Comparison of ENCODE assay signal across 21 cellular contexts in the genomic region with DNA sequence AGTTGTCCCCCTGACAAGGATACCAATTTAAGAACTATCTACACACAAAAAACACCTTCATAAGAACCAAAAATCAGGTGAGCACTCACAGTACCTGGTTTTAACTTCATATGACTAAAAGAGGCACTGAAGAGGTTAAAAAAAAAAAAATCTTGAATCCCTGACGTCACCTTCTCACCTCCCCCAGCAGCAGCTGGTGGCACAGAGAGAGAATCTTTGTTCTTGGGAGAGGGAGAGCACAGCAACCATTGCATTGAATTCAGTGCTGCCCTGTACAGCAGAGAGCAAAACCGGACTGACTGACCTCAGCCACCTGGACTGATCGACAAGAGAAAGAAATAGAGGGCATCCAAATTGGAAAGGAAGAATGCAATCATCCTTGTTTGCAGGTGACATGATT.
A peak's percentile ranks its signal among the peaks of the same experiment; 100 is the strongest.
DNase-seq lines count a peak whose midpoint lies in the region; ATAC-seq and TF ChIP-seq lines count a peak whose summit lies in the region.
"Had no signal": no experiment of that assay in that cellular context is flagged by ENCODE, and none has a peak within 500 bp of the region (broad histone marks: within the 10 kb centered on the region; RNA-seq: fewer than 3 reads in every experiment).

No MANE protein-coding gene starts in this region.

- no peak overlapping the region for H3K4me2 ChIP-seq in H9 (ENCODE audit: insufficient read depth, insufficient read length, low read length)
- H3K4me2 ChIP-seq: SK-N-SH had no signal

- TF ChIP-seq CTCF in H9 (conservative IDR thresholded peaks at IDR 0.05): no peak

- H3K4me3 Mint-ChIP-seq in H9: no peak overlapping the region; a peak in 1 of 5 replicates
- H3K4me3 Mint-ChIP-seq: CD4-positive, alpha-beta memory T cell; naive thymus-derived CD4-positive, alpha-beta T cell; stimulated activated naive B cell treated with anti-CD40 and anti-IgM and Interleukin-4, amounts not matched to agents 10 μg/mL and 1 μg/mL and 100 μg/mL, for 72 hours had no signal

- no peaks in the 10 kb centered on the region; a peak in 1 of 7 replicates for H3K36me3 Mint-ChIP-seq in H9 (ENCODE audit: insufficient read depth in 1 of 3, low read depth in 3 of 3)
- H3K36me3 Mint-ChIP-seq: brain; CD4-positive, alpha-beta memory T cell; naive thymus-derived CD4-positive, alpha-beta T cell; stimulated activated naive B cell treated with anti-CD40 and anti-IgM and Interleukin-4, amounts not matched to agents 10 μg/mL and 1 μg/mL and 100 μg/mL, for 72 hours had no signal

- H4K20me1 ChIP-seq in H9 (ENCODE audit: control insufficient read depth, insufficient read depth, insufficient read length): no peaks in the 10 kb centered on the region

- no peak overlapping the region for H2BK120ac ChIP-seq in H9 (ENCODE audit: low read depth, low read length, poor library complexity, severe bottlenecking)

- H4K8ac ChIP-seq in H9 (replicated peaks; ENCODE audit: insufficient read length, low read depth, low read length): no peak overlapping the region

- DNase-seq in Ammon's horn (ENCODE audit: low spot score) (peak; percentile 4), H9 (peak; percentile 29), OCI-M1 (lab: John Stamatoyannopoulos, UW) (peak; percentile 6), iPS-NIHi11 (ENCODE audit: low spot score) (peak; percentile 18), T-helper 9 cell (no peak), cortex of kidney (lab: John Stamatoyannopoulos, UW) (no peak)
- DNase-seq in activated effector memory CD4-positive, alpha-beta T cell treated with Interleukin-2 at 50 U/mL for 16 hours: no peak
- DNase-seq: activated CD4-positive, alpha-beta T cell treated with anti-CD3 and anti-CD28 coated beads for 1 hour; CD4-positive, alpha-beta memory T cell; colonic mucosa; mammary epithelial cell; naive thymus-derived CD4-positive, alpha-beta T cell; NCI-H1092; pancreas; sigmoid colon; SK-N-SH; stimulated activated naive B cell treated with anti-CD40 and anti-IgM and Interleukin-4, amounts not matched to agents 10 μg/mL and 1 μg/mL and 100 μg/mL, for 72 hours had no signal

- H3K27ac Mint-ChIP-seq in H9: peak overlapping the region in 2 of 3 experiments; percentile 49 to 81; a peak in 5 of 7 replicates
- H3K27ac Mint-ChIP-seq: activated T-helper 2 cell treated with anti-CD3 and anti-CD28 coated beads, Interferon-gamma antibody, Interleukin-2, Interleukin-4, amounts not matched to agents 10 μg/mL and 5 μg/mL and 100 μg/mL, durations not matched to agents 14 hours and 24 hours and 36 hours; CD4-positive, alpha-beta memory T cell; naive thymus-derived CD4-positive, alpha-beta T cell; stimulated activated naive B cell treated with anti-CD40 and anti-IgM and Interleukin-4, amounts not matched to agents 10 μg/mL and 1 μg/mL and 100 μg/mL, for 72 hours had no signal

- H3K27ac ChIP-seq in H9 (ENCODE audit: insufficient read length, low read depth, low read length): no peak overlapping the region
- H3K27ac ChIP-seq: colonic mucosa, pancreas, sigmoid colon had no signal

- H3K79me1 ChIP-seq in H9 (ENCODE audit: insufficient read depth, low read depth, low read length, poor library complexity, severe bottlenecking): no peaks in the 10 kb centered on the region

- H3K23ac ChIP-seq in H9 (ENCODE audit: insufficient read length, low read depth, low read length): no peak overlapping the region

- peaks cover 0 to under 1% of the 10 kb centered on the region in 2 experiments; a peak in 1 of 5 replicates for H3K9me3 Mint-ChIP-seq in H9
- H3K9me3 Mint-ChIP-seq: activated T-helper 2 cell treated with anti-CD3 and anti-CD28 coated beads, Interferon-gamma antibody, Interleukin-2, Interleukin-4, amounts not matched to agents 10 μg/mL and 5 μg/mL and 100 μg/mL, durations not matched to agents 14 hours and 24 hours and 36 hours; stimulated activated naive B cell treated with anti-CD40 and anti-IgM and Interleukin-4, amounts not matched to agents 10 μg/mL and 1 μg/mL and 100 μg/mL, for 72 hours had no signal

- no CpG with 5 or more reads among the region's 3 CpGs for WGBS in H9 (ENCODE audit: extremely low coverage, insufficient read length, low lambda C conversion rate)

- H2BK5ac ChIP-seq in H9 (ENCODE audit: insufficient read length, low read length): no peak overlapping the region

- no peaks in the 10 kb centered on the region for H3K79me2 ChIP-seq in H9 (ENCODE audit: insufficient read depth, low read length)

- H3K4me1 ChIP-seq in H9 (ENCODE audit: insufficient read depth, low read length): no peaks in the 10 kb centered on the region
- H3K4me1 ChIP-seq: colonic mucosa, pancreas, sigmoid colon had no signal

- no peak overlapping the region for H2BK12ac ChIP-seq in H9 (ENCODE audit: insufficient read length, low read depth, low read length)

- no peak overlapping the region for H4K91ac ChIP-seq in H9 (ENCODE audit: insufficient read length, low read depth, low read length)

- H3K4me1 Mint-ChIP-seq in H9: peaks cover 5 to 12% of the 10 kb centered on the region in 2 experiments
- H3K4me1 Mint-ChIP-seq: CD4-positive, alpha-beta memory T cell; naive thymus-derived CD4-positive, alpha-beta T cell; stimulated activated naive B cell treated with anti-CD40 and anti-IgM and Interleukin-4, amounts not matched to agents 10 μg/mL and 1 μg/mL and 100 μg/mL, for 72 hours had no signal

- peaks cover 1% of the 10 kb centered on the region; the same call in 1 of the 2 replicates for H3K27me3 Mint-ChIP-seq in H9 (ENCODE audit: low read depth)
- H3K27me3 Mint-ChIP-seq: CD4-positive, alpha-beta memory T cell; naive thymus-derived CD4-positive, alpha-beta T cell; stimulated activated naive B cell treated with anti-CD40 and anti-IgM and Interleukin-4, amounts not matched to agents 10 μg/mL and 1 μg/mL and 100 μg/mL, for 72 hours had no signal

- no peak overlapping the region for H2AK5ac ChIP-seq in H9 (ENCODE audit: insufficient read length, low read length)

- H2BK15ac ChIP-seq in H9 (ENCODE audit: low read depth, low read length): no peak overlapping the region

- H3K27me3 ChIP-seq in H9 (ENCODE audit: insufficient read depth, low read length): no peaks in the 10 kb centered on the region
- H3K27me3 ChIP-seq: colonic mucosa, sigmoid colon had no signal

- no peak overlapping the region for H2BK20ac ChIP-seq in H9 (ENCODE audit: low read depth, low read length, poor library complexity, severe bottlenecking)

- H3K14ac ChIP-seq in H9 (ENCODE audit: insufficient read depth, low read length): no peak overlapping the region

- no peak for ATAC-seq in HG02610 (IDR thresholded peaks at IDR 0.05; ENCODE audit: unreplicated experiment)
- ATAC-seq: naive thymus-derived CD4-positive, alpha-beta T cell; Panc1; pancreas; stimulated activated naive B cell treated with anti-CD40 and anti-IgM and Interleukin-4, amounts not matched to agents 10 μg/mL and 1 μg/mL and 100 μg/mL, for 72 hours had no signal

- no peak overlapping the region for H3K56ac ChIP-seq in H9 (ENCODE audit: insufficient read length, low read depth, low read length)

- no peak overlapping the region for H3T11ph ChIP-seq in H9 (ENCODE audit: low read length)

- no peak overlapping the region for H3K18ac ChIP-seq in H9 (ENCODE audit: insufficient read length, low read depth, low read length)

- no peak overlapping the region for H3K4ac ChIP-seq in H9 (ENCODE audit: low read depth, low read length)

- no peak overlapping the region for H2AFZ ChIP-seq in H9 (ENCODE audit: low read length)

- no peaks in the 10 kb centered on the region for H3K9me3 ChIP-seq in H9 (ENCODE audit: control insufficient read depth, low read depth, low read length)
- H3K9me3 ChIP-seq: colonic mucosa, pancreas, sigmoid colon, SK-N-SH had no signal

- no peaks in the 10 kb centered on the region for H3K23me2 ChIP-seq in H9 (ENCODE audit: insufficient read length, low read depth, low read length, poor library complexity, severe bottlenecking)

- no peak overlapping the region for H3K9ac ChIP-seq in H9 (ENCODE audit: extremely low read depth, insufficient read length, low read length)
- H3K9ac ChIP-seq: SK-N-SH had no signal

- no peak overlapping the region for H4K5ac ChIP-seq in H9 (ENCODE audit: insufficient read length, low read depth, low read length)

Comparison
In these comparisons a context has a peak if more than half of its experiments do, and no peak if none do; other contexts are left out.
1. DNase-seq: peak in Ammon's horn (single experiment), H9 (single experiment), OCI-M1 (single experiment) and iPS-NIHi11 (single experiment); none in T-helper 9 cell (single experiment), cortex of kidney (single experiment) and activated effector memory CD4-positive, alpha-beta T cell treated with Interleukin-2 at 50 U/mL for 16 hours (single experiment).